In genomic region chr4:80172203-80172602, GRCh38 we compare ENCODE assay signal across 9 cellular contexts. TPM values are rescaled to one million over a fixed set of nuclear protein-coding genes. Genes with fewer than 3 reads are reported as not detected.
DNase-seq lines count a peak whose midpoint lies in the region; ATAC-seq and TF ChIP-seq lines count a peak whose summit lies in the region.
"Had no signal": no experiment of that assay in that cellular context is flagged by ENCODE, and none has a peak within 500 bp of the region (broad histone marks: within the 10 kb centered on the region; RNA-seq: fewer than 3 reads in every experiment).

No MANE protein-coding gene starts in this region.

- peak overlapping the region; percentile 68 for H3K4me3 Mint-ChIP-seq in activated CD4-positive, alpha-beta T cell treated with anti-CD3 and anti-CD28 coated beads, Interleukin-2, amount 10 ng/mL, durations not matched to agents 24 days and 14 days
- H3K4me3 Mint-ChIP-seq in T-cell (peak overlapping the region; percentile 41 to 76 (median 50)), natural killer cell (peak overlapping the region; percentile 3)

- H3K27me3 Mint-ChIP-seq in activated CD4-positive, alpha-beta T cell treated with anti-CD3 and anti-CD28 coated beads, Interleukin-2, amount 10 ng/mL, durations not matched to agents 24 days and 14 days: no peaks in the 10 kb centered on the region
- no peaks in the 10 kb centered on the region for H3K27me3 Mint-ChIP-seq in T-cell
- peaks cover 0 to 15% of the 10 kb centered on the region in 2 donors for H3K27me3 Mint-ChIP-seq in natural killer cell (ENCODE audit: low read depth in 2 of 2)

- peak overlapping the region; percentile 95 for H3K27ac Mint-ChIP-seq in activated CD4-positive, alpha-beta T cell treated with anti-CD3 and anti-CD28 coated beads, Interleukin-2, amount 10 ng/mL, durations not matched to agents 24 days and 14 days
- H3K27ac Mint-ChIP-seq in T-cell: peak overlapping the region; percentile 94 to 99
- peak overlapping the region; percentile 53 to 79 for H3K27ac Mint-ChIP-seq in natural killer cell

- POLR2A ChIA-PET in T-cell (lab: Charles Lee): interaction anchor here (0.5 to 1.6 kb wide), 10 partner anchors 9 to 61 kb away, joined by 3 to 5 read pairs (median 3); no protein-coding TSS in a partner anchor

- ATAC-seq in HG02610 (IDR thresholded peaks at IDR 0.05; ENCODE audit: unreplicated experiment) (peak; percentile 57), T-cell (replicated peaks in 1 of 4) (peak; percentile 53 to 64 (median 58)), natural killer cell (no peak), GM18505 (IDR thresholded peaks at IDR 0.05; ENCODE audit: unreplicated experiment) (no peak)

- CTCF ChIA-PET in T-cell (lab: Charles Lee): interaction anchor here (0.7 to 4.5 kb wide), 12 partner anchors 10 to 255 kb away, joined by 3 to 45 read pairs (median 4); no protein-coding TSS in a partner anchor

- no peak for TF ChIP-seq POLR2A in GM18505 (IDR thresholded peaks at IDR 0.05; ENCODE audit: borderline replicate concordance, extremely low read depth, insufficient read depth, insufficient read length)

- peaks cover 13% of the 10 kb centered on the region for H3K9me3 Mint-ChIP-seq in activated CD4-positive, alpha-beta T cell treated with anti-CD3 and anti-CD28 coated beads, Interleukin-2, amount 10 ng/mL, durations not matched to agents 24 days and 14 days
- H3K9me3 Mint-ChIP-seq in T-cell (no peaks in the 10 kb centered on the region), natural killer cell (no peaks in the 10 kb centered on the region)

- H3K4me1 Mint-ChIP-seq in activated CD4-positive, alpha-beta T cell treated with anti-CD3 and anti-CD28 coated beads, Interleukin-2, amount 10 ng/mL, durations not matched to agents 24 days and 14 days: peaks cover 50% of the 10 kb centered on the region
- H3K4me1 Mint-ChIP-seq in T-cell (peaks cover 60 to 74% (median 70%) of the 10 kb centered on the region in 3 donors), natural killer cell (peaks cover 27 to 37% of the 10 kb centered on the region in 2 donors)

- intact Hi-C loops in activated CD4-positive, alpha-beta T cell treated with anti-CD3 and anti-CD28 coated beads, Interleukin-2, amount 10 ng/mL, durations not matched to agents 24 days and 14 days (cut with micrococcal nuclease): loop anchor here (1.0 to 2.0 kb wide), 3 partner anchors 18 to 113 kb away; no protein-coding TSS in a partner anchor
- intact Hi-C loops in natural killer cell (cut with micrococcal nuclease): no loop called here

- peaks cover 8% of the 10 kb centered on the region for H3K36me3 Mint-ChIP-seq in activated CD4-positive, alpha-beta T cell treated with anti-CD3 and anti-CD28 coated beads, Interleukin-2, amount 10 ng/mL, durations not matched to agents 24 days and 14 days (ENCODE audit: low read depth)
- H3K36me3 Mint-ChIP-seq in T-cell: no peaks in the 10 kb centered on the region
- H3K36me3 Mint-ChIP-seq in natural killer cell: no peaks in the 10 kb centered on the region

- TF ChIP-seq CTCF in natural killer cell (IDR thresholded peaks at IDR 0.05): no peak

- DNase-seq in activated CD4-positive, alpha-beta T cell treated with anti-CD3 and anti-CD28 coated beads, Interleukin-2, amount 10 ng/mL, durations not matched to agents 24 days and 14 days: peak; percentile 78
- DNase-seq in activated CD4-positive, alpha-beta T cell treated with anti-CD3 and anti-CD28 coated beads for 48 hours: no peak
- DNase-seq in T-cell (peak in 1 of 34 experiments; percentile 30), natural killer cell (no peak), putamen (ENCODE audit: low spot score) (no peak), GM19238 (ENCODE audit: insufficient read length, low spot score) (no peak)
- DNase-seq: NCI-H2081 treated with DMSO at 0.1 percent for 48 hours had no signal

RNA-seq across cellular contexts. Expression of gene PRDM8, which starts 25.1 kb away (rescaled TPM):
- total RNA-seq in activated CD4-positive, alpha-beta T cell treated with anti-CD3 and anti-CD28 coated beads, Interleukin-2, amount 10 ng/mL, durations not matched to agents 24 days and 14 days: 3.6 and 4.6 TPM in 2 replicates
- total RNA-seq in T-cell (10 to 100 TPM; 10.5 to 18.7 (median 14.1) TPM), natural killer cell (1 to 10 TPM; 5.8 to 6.2 (median 6.0) TPM)

Comparison
In these comparisons a context has a peak if more than half of its experiments do, and no peak if none do; other contexts are left out.
1. H3K4me3 Mint-ChIP-seq: peak in every context shown above with its lines; median percentile 68 in activated CD4-positive, alpha-beta T cell treated with anti-CD3 and anti-CD28 coated beads, Interleukin-2, amount 10 ng/mL, durations not matched to agents 24 days and 14 days; 50 in T-cell; 3 in natural killer cell.
2. ATAC-seq: peak in HG02610 (single experiment) and T-cell (4 of 4); none in natural killer cell (0 of 3) and GM18505 (single experiment).
3. Peak in every context shown above with its lines, with median percentiles within 50 percentile points of each other: H3K27ac Mint-ChIP-seq.